ENCODE assay signal across 8 cellular contexts in the genomic region with DNA sequence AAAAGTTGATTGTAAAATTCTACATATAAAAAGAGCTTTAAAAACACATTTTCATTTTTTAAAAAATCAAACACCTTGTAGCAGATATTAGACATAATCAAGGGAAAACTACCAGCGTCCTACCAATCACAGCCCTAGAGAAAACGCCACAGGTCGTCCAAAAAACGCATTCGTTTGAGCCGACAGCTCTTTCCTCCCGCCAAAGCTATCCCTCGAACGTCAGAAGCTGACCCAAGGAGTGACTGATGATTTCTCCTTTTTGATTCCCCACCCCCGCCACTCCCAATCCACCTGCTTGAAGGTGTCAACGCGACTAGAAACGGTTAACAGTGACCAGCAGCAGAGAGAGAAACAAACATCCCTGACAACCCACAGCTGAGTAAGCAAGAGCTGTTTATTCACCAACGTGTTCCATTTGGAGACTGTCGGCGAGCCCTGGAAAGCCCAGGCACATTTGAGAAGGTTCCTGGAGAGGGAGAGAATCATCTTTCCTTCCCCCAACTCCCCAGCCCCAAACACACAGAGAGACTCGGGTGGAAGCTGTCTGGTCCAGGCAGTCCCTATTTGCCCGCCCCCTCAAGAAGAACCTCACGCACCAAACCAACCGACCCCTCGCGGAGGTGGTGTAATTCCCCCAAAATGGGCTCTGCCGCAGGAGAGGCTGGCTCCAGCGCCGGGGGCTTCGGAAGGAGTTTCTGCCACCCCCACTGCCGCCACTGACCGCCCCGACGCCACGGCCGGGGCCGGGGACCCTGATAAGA. TPM values are rescaled to one million over a fixed set of nuclear protein-coding genes. Genes with fewer than 3 reads are reported as not detected.
DNase-seq lines count a peak whose midpoint lies in the region; ATAC-seq and TF ChIP-seq lines count a peak whose summit lies in the region.

No MANE protein-coding gene starts in this region.

- H3K36me3 ChIP-seq in mucosa of rectum (ENCODE audit: control insufficient read depth in 2 of 2, insufficient read depth in 2 of 2, low read length in 2 of 2), result peaks cover 0 to 8% of the 10 kb centered on the region in 2 donors
- no peaks in the 10 kb centered on the region for H3K36me3 ChIP-seq in testis (ENCODE audit: low read depth, missing control alignments)

- no peak for TF ChIP-seq POLR2A in testis (IDR thresholded peaks at IDR 0.05)

- H3K9me3 Mint-ChIP-seq in activated CD4-positive, alpha-beta memory T cell treated with anti-CD3 and anti-CD28 coated beads for 36 hours, result no peaks in the 10 kb centered on the region

- H3K36me3 Mint-ChIP-seq in activated CD4-positive, alpha-beta memory T cell treated with anti-CD3 and anti-CD28 coated beads for 36 hours, result peaks cover 11% of the 10 kb centered on the region

- H3K4me3 Mint-ChIP-seq in activated CD4-positive, alpha-beta memory T cell treated with anti-CD3 and anti-CD28 coated beads for 36 hours, result peak overlapping the region; percentile 83

- whole genome bisulfite sequencing in testis, 2 donors, result 0 to 1% methylated on average over 13 to 30 of the region's 33 CpGs

- peaks cover 21% of the 10 kb centered on the region for H3K4me1 Mint-ChIP-seq in activated CD4-positive, alpha-beta memory T cell treated with anti-CD3 and anti-CD28 coated beads for 36 hours (ENCODE audit: low read depth)

- peak overlapping the region; percentile 39 for H3K27ac Mint-ChIP-seq in activated CD4-positive, alpha-beta memory T cell treated with anti-CD3 and anti-CD28 coated beads for 36 hours

- H3K27me3 ChIP-seq in mucosa of rectum (ENCODE audit: control insufficient read depth in 2 of 2, insufficient read depth in 2 of 2, low read length in 2 of 2) (no peaks in the 10 kb centered on the region), testis (no peaks in the 10 kb centered on the region)

- H3K27ac ChIP-seq in mucosa of rectum (ENCODE audit: low read depth in 2 of 2, low read length in 2 of 2), result peak overlapping the region; percentile 86 to 89
- peak overlapping the region; percentile 94 to 98 for H3K27ac ChIP-seq in testis

- H3K9me3 ChIP-seq in mucosa of rectum (ENCODE audit: control insufficient read depth in 2 of 2, low read length in 2 of 2) (no peaks in the 10 kb centered on the region), testis (no peaks in the 10 kb centered on the region)

- intact Hi-C loops in activated CD4-positive, alpha-beta memory T cell treated with anti-CD3 and anti-CD28 coated beads for 36 hours (cut with micrococcal nuclease), result loop anchor here (2.0 to 5.0 kb wide), 5 partner anchors 79 to 1078 kb away; partner anchors contain the start of gene HECTD2
- intact Hi-C loops in testis (cut with DNase I; ENCODE audit: low total_unique reads), result no loop called here

- peaks cover 7 to 10% of the 10 kb centered on the region in 2 donors for H3K4me1 ChIP-seq in mucosa of rectum (ENCODE audit: control insufficient read depth in 2 of 2, insufficient read depth in 2 of 2, low read length in 2 of 2)
- H3K4me1 ChIP-seq in testis, result peaks cover 6% of the 10 kb centered on the region

- H3K9ac ChIP-seq in mucosa of rectum (ENCODE audit: low read depth in 1 of 2, low read length in 2 of 2), result peak overlapping the region; percentile 90 to 95

- peak; percentile 12 for ATAC-seq in HG02870 (IDR thresholded peaks at IDR 0.05; ENCODE audit: unreplicated experiment)
- peak; percentile 22 for ATAC-seq in esophagus mucosa

- TF ChIP-seq CTCF in testis (IDR thresholded peaks at IDR 0.05), result no peak

- peak; percentile 35 for DNase-seq in activated CD8-positive, alpha-beta memory T cell treated with anti-CD3 and anti-CD28 coated beads, Interleukin-2, amount 50 U/mL, for 4 hours
- no peak for DNase-seq in activated CD8-positive, alpha-beta memory T cell treated with anti-CD3 and anti-CD28 coated beads, Interleukin-2, amount 50 U/mL, for 48 hours
- peak; percentile 41 for DNase-seq in NCI-H2029 treated with DMSO at 0.1 percent for 48 hours (lab: John Stamatoyannopoulos, UW)
- peak; percentile 47 for DNase-seq in activated CD4-positive, alpha-beta memory T cell treated with anti-CD3 and anti-CD28 coated beads for 36 hours
- DNase-seq in testis, result peak; percentile 70

- POLR2A ChIA-PET in activated CD4-positive, alpha-beta memory T cell treated with anti-CD3 and anti-CD28 coated beads for 36 hours (lab: Charles Lee), result interaction anchor here (0.5 to 0.9 kb wide), 3 partner anchors 9 to 283 kb away, joined by 3 read pairs; no protein-coding TSS in a partner anchor

- H3K27me3 Mint-ChIP-seq in activated CD4-positive, alpha-beta memory T cell treated with anti-CD3 and anti-CD28 coated beads for 36 hours, result no peaks in the 10 kb centered on the region

- CTCF ChIA-PET in activated CD4-positive, alpha-beta memory T cell treated with anti-CD3 and anti-CD28 coated beads for 36 hours (lab: Charles Lee), result interaction anchor here (0.6 to 3.9 kb wide), 22 partner anchors 9 to 368 kb away, joined by 3 to 30 read pairs (median 4); partner anchors contain the start of gene IDE

- H3K4me3 ChIP-seq in mucosa of rectum (ENCODE audit: low read length in 2 of 2), result peak overlapping the region; percentile 89 to 95
- H3K4me3 ChIP-seq in testis, result peak overlapping the region; percentile 88 to 98

RNA-seq across cellular contexts. Expression of gene CPEB3, which starts 0.6 kb away (rescaled TPM):
- total RNA-seq in activated CD4-positive, alpha-beta memory T cell treated with anti-CD3 and anti-CD28 coated beads for 36 hours, result 1 to 10 TPM; 1.4 to 1.6 TPM
- 5.1 TPM for total RNA-seq in esophagus mucosa
- total RNA-seq in testis, result 10 to 100 TPM; 19.4 to 32.4 TPM
- polyA plus RNA-seq in testis (ENCODE audit: insufficient read depth, low read depth, low replicate concordance), result 23.5 TPM

RNA-seq across cellular contexts. Expression of gene MARCHF5, which starts 0.7 kb away (rescaled TPM):
- 10 to 100 TPM; 27.4 to 29.1 TPM for total RNA-seq in activated CD4-positive, alpha-beta memory T cell treated with anti-CD3 and anti-CD28 coated beads for 36 hours
- total RNA-seq in esophagus mucosa (42.9 TPM), testis (10 to 100 TPM; 17.1 to 23.3 TPM)
- polyA plus RNA-seq in testis (ENCODE audit: insufficient read depth, low read depth, low replicate concordance), result 53.9 TPM
